In the genomic region with DNA sequence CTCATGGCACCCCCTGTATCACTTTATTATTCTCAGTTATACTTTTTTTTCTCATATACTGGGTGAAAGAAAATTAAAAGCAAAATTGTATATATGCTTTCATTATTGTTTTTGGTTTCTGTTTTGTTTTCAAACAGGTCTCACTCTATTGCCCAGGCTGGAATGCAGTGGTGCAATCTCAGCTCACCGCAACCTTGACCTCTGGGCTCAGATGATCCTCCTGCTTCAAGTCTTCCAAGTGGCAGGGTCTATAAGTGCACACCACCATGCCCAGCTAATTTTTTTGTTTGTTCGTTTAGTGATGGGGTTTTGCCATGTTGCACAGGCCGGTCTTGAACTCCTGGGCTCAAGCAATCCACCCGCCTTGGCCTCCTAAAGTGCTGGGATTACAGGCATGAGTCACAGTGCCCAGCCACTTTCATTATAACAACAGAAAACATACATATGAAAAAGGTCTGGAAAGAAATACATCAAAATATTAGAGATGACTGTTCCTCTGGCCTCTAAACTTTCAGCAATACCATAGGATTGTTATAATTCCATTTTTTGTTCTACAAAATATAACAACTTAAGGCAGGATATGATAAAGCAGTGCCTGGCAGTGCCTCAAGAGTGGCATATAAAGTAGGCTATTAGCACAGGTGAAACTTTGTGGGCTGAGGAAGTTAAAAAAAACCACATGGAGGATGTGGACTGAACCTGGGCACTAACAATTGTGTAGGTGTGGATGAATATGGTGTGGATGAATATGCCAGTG, we compare ENCODE assay signal across 1 cellular context.
TF ChIP-seq lines count a peak whose summit lies in the region.

No MANE protein-coding gene starts in this region.

TF ChIP-seq in IMR-90, 13 proteins besides CTCF, POLR2A, EP300 and RAD21:
- TF ChIP-seq, protein P1, sequence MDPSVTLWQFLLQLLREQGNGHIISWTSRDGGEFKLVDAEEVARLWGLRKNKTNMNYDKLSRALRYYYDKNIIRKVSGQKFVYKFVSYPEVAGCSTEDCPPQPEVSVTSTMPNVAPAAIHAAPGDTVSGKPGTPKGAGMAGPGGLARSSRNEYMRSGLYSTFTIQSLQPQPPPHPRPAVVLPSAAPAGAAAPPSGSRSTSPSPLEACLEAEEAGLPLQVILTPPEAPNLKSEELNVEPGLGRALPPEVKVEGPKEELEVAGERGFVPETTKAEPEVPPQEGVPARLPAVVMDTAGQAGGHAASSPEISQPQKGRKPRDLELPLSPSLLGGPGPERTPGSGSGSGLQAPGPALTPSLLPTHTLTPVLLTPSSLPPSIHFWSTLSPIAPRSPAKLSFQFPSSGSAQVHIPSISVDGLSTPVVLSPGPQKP (IDR thresholded peaks at IDR 0.05; ENCODE audit: borderline replicate concordance, low read depth, low read length) = no peak
- no peak for TF ChIP-seq MAZ (IDR thresholded peaks at IDR 0.05; ENCODE audit: borderline replicate concordance, low read depth, low read length)
- TF ChIP-seq MAFK (IDR thresholded peaks at IDR 0.05; ENCODE audit: low read depth, low read length) = no peak
- no peak for TF ChIP-seq RFX5 (IDR thresholded peaks at IDR 0.05; ENCODE audit: low read depth, low read length)
- no peak for TF ChIP-seq MXI1 (IDR thresholded peaks at IDR 0.05; ENCODE audit: borderline replicate concordance, low read depth, low read length)
- no peak for TF ChIP-seq CEBPB (IDR thresholded peaks at IDR 0.05; ENCODE audit: low read depth, low read length)
- no peak for TF ChIP-seq CHD1 (IDR thresholded peaks at IDR 0.05; ENCODE audit: low read depth, low read length)
- no peak for TF ChIP-seq RCOR1 (IDR thresholded peaks at IDR 0.05; ENCODE audit: insufficient replicate concordance, low read length)
- no peak for TF ChIP-seq BHLHE40 (IDR thresholded peaks at IDR 0.05; ENCODE audit: low read depth, low read length)
- TF ChIP-seq FOS (IDR thresholded peaks at IDR 0.05; ENCODE audit: low read depth, low read length) = no peak
- no peak for TF ChIP-seq NFE2L2 (IDR thresholded peaks at IDR 0.05; ENCODE audit: low read depth, low read length)
- no peak for TF ChIP-seq SMC3 (IDR thresholded peaks at IDR 0.05; ENCODE audit: low read depth, low read length)
- TF ChIP-seq, protein P2, sequence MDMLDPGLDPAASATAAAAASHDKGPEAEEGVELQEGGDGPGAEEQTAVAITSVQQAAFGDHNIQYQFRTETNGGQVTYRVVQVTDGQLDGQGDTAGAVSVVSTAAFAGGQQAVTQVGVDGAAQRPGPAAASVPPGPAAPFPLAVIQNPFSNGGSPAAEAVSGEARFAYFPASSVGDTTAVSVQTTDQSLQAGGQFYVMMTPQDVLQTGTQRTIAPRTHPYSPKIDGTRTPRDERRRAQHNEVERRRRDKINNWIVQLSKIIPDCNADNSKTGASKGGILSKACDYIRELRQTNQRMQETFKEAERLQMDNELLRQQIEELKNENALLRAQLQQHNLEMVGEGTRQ (IDR thresholded peaks at IDR 0.05; ENCODE audit: low read depth, low read length) = no peak
